In the genomic region with DNA sequence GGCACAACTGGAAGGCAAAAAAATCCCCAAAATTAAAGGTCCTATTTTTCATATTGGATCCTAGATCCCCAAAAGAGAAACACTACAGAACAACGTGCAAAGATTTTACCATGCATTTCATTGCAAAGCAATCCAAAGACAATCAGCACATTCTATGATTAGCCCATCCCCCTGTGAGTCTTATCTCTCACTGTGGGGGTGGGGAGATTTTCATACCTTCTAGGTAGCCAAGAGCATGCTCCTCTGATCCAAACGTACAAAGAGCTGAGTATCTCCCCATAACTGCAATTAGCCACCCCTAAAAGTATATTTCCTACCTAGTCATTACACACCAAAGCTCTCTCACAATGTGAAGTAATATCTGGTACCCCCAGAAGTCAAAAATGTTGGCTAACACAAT, we compare ENCODE assay signal across 1 cellular context.
TF ChIP-seq lines count a peak whose summit lies in the region.

No MANE protein-coding gene starts in this region.

TF ChIP-seq in HepG2, 621 proteins besides CTCF, POLR2A, EP300 and RAD21 (continued from another document):
- TF ChIP-seq IKZF5 (CRISPR knock-in tag; IDR thresholded peaks at IDR 0.05): no peak
- TF ChIP-seq PAWR (CRISPR knock-in tag; IDR thresholded peaks at IDR 0.05; ENCODE audit: borderline replicate concordance): no peak
- TF ChIP-seq FLYWCH1 (CRISPR knock-in tag; IDR thresholded peaks at IDR 0.05): no peak
- no peak for TF ChIP-seq KDM1A (CRISPR knock-in tag; IDR thresholded peaks at IDR 0.05)
- TF ChIP-seq PRPF4 (IDR thresholded peaks at IDR 0.05; ENCODE audit: low read depth, low read length, poor library complexity, severe bottlenecking): peak; percentile 89
- TF ChIP-seq KLF15 (CRISPR knock-in tag; IDR thresholded peaks at IDR 0.05; ENCODE audit: borderline replicate concordance): no peak
- peak; percentile 75; the same call in 1 of the 2 replicates for TF ChIP-seq ZNF281 (CRISPR knock-in tag; IDR thresholded peaks at IDR 0.05; ENCODE audit: borderline replicate concordance)
- TF ChIP-seq ZNF567 (CRISPR knock-in tag; IDR thresholded peaks at IDR 0.05; ENCODE audit: borderline replicate concordance): no peak
- no peak for TF ChIP-seq ZNF781 (CRISPR knock-in tag; IDR thresholded peaks at IDR 0.05; ENCODE audit: borderline replicate concordance, not compliant biosample characterization)
- 0 out of 2 replicates have a peak, but pooled peaks have one; percentile 34 for TF ChIP-seq ZNF343 (CRISPR knock-in tag; IDR thresholded peaks at IDR 0.05)
- no peak for TF ChIP-seq KDM6A (CRISPR knock-in tag; IDR thresholded peaks at IDR 0.05; ENCODE audit: low read depth)
- TF ChIP-seq ZMYM4 (CRISPR knock-in tag; IDR thresholded peaks at IDR 0.05): no peak
- no peak for TF ChIP-seq ZFP36 (IDR thresholded peaks at IDR 0.05; ENCODE audit: borderline replicate concordance, low read depth, low read length, partially characterized antibody)
- no peak for TF ChIP-seq NAIF1 (CRISPR knock-in tag; IDR thresholded peaks at IDR 0.05; ENCODE audit: borderline replicate concordance)
- no peak; the same call in 1 of the 2 replicates for TF ChIP-seq ZSCAN29 (CRISPR knock-in tag; conservative IDR thresholded peaks at IDR 0.05)
- TF ChIP-seq, protein P1, sequence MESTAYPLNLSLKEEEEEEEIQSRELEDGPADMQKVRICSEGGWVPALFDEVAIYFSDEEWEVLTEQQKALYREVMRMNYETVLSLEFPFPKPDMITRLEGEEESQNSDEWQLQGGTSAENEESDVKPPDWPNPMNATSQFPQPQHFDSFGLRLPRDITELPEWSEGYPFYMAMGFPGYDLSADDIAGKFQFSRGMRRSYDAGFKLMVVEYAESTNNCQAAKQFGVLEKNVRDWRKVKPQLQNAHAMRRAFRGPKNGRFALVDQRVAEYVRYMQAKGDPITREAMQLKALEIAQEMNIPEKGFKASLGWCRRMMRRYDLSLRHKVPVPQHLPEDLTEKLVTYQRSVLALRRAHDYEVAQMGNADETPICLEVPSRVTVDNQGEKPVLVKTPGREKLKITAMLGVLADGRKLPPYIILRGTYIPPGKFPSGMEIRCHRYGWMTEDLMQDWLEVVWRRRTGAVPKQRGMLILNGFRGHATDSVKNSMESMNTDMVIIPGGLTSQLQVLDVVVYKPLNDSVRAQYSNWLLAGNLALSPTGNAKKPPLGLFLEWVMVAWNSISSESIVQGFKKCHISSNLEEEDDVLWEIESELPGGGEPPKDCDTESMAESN (CRISPR knock-in tag; conservative IDR thresholded peaks at IDR 0.05): 0 out of 2 replicates have a peak, but pooled peaks have one; percentile 6
- TF ChIP-seq ZNF253 (CRISPR knock-in tag; IDR thresholded peaks at IDR 0.05; ENCODE audit: borderline replicate concordance): no peak
- TF ChIP-seq KIAA2018 (CRISPR knock-in tag; IDR thresholded peaks at IDR 0.05; ENCODE audit: borderline replicate concordance): no peak
